In genomic region chr9:112200699-112201098, GRCh38 we compare ENCODE assay signal across 19 cellular contexts.
"Had no signal": no experiment of that assay in that cellular context is flagged by ENCODE, and none has a peak within 500 bp of the region (broad histone marks: within the 10 kb centered on the region; RNA-seq: fewer than 3 reads in every experiment).

No MANE protein-coding gene starts in this region.

- H3K27ac ChIP-seq: heart left ventricle, left ventricle myocardium inferior, lower lobe of right lung, neutrophil, skin epidermis, stomach, thoracic aorta, transverse colon had no signal

- H3K4me3 ChIP-seq: heart left ventricle, left ventricle myocardium inferior, lower lobe of right lung, skin epidermis, stomach, thoracic aorta, transverse colon had no signal

- H3K27me3 ChIP-seq: heart left ventricle, neutrophil, stomach, transverse colon had no signal

- H3K4me3 Mint-ChIP-seq: dendritic cell treated with granulocyte-macrophage colony-stimulating factor and Interleukin-4, amounts not matched to agents 40 ng/mL and 50 ng/mL, for 4 days; effector memory CD8-positive, alpha-beta T cell; naive thymus-derived CD8-positive, alpha-beta T cell had no signal

- H3K4me1 ChIP-seq: heart left ventricle, left ventricle myocardium inferior, lower lobe of right lung, stomach had no signal

- DNase-seq: effector memory CD8-positive, alpha-beta T cell; heart left ventricle; hypothalamus; islet precursor cell; left ventricle myocardium inferior; lower lobe of right lung; mesenchymal stem cell; naive thymus-derived CD8-positive, alpha-beta T cell; stimulated activated CD4-positive, alpha-beta T cell treated with anti-CD3 and anti-CD28 coated beads, Interleukin-12 subunit alpha, Interleukin-12 subunit beta, amount 100 ng/mL, for 4 hours; stimulated activated naive CD4-positive, alpha-beta T cell; stomach; substantia nigra; transverse colon had no signal

- H3K36me3 ChIP-seq: lower lobe of right lung, thoracic aorta, transverse colon had no signal

- FAIRE-seq: frontal cortex had no signal

- ATAC-seq: effector memory CD8-positive, alpha-beta T cell; heart left ventricle; lower lobe of right lung; naive thymus-derived CD8-positive, alpha-beta T cell; sciatic nerve had no signal

- H3K9me3 ChIP-seq: lower lobe of right lung, neutrophil, stomach, thoracic aorta, transverse colon had no signal

- H3K9me3 Mint-ChIP-seq: dendritic cell treated with granulocyte-macrophage colony-stimulating factor and Interleukin-4, amounts not matched to agents 40 ng/mL and 50 ng/mL, for 4 days; effector memory CD8-positive, alpha-beta T cell had no signal

- H3K27me3 Mint-ChIP-seq: dendritic cell treated with granulocyte-macrophage colony-stimulating factor and Interleukin-4, amounts not matched to agents 40 ng/mL and 50 ng/mL, for 4 days; effector memory CD8-positive, alpha-beta T cell; naive thymus-derived CD8-positive, alpha-beta T cell had no signal

- H3K27ac Mint-ChIP-seq: dendritic cell treated with granulocyte-macrophage colony-stimulating factor and Interleukin-4, amounts not matched to agents 40 ng/mL and 50 ng/mL, for 4 days had no signal
